Comparison of ENCODE assay signal across 10 cellular contexts in the genomic region with DNA sequence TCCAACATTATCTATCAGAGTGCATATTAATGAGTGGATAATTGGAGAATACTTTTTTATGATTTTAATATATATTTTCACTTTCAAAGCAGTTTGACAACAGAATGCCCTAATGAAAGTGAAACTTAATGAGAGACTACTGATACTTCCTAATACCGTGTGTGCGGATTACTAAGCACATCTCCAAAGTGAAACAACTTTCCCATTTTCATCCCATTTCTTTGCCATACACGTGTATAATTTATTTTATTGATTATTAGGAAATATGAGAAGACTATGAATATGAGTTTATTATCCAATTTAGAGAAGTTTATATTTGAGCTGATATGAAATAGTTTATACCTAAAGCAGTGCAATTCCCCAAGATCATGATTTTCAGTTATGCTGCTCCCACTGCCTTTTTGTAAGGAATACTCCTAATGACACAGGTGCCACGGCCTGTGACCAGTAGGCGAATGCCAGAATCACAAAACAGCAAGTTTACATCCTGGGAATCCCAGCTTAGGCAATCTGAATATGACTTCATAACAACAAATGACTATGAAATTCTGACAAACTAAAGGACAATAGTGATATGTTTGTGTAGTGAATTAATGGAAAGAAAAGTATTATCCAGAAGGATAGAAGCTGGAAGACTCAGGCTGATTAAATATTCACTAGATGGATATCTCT.
A peak's percentile ranks its signal among the peaks of the same experiment; 100 is the strongest.
DNase-seq lines count a peak whose midpoint lies in the region; ATAC-seq and TF ChIP-seq lines count a peak whose summit lies in the region.
"Had no signal": no experiment of that assay in that cellular context is flagged by ENCODE, and none has a peak within 500 bp of the region (broad histone marks: within the 10 kb centered on the region; RNA-seq: fewer than 3 reads in every experiment).

No MANE protein-coding gene starts in this region.

- 37 to 57% methylated on average over 5 of the region's 5 CpGs for WGBS in body of pancreas, 2 donors

- H3K36me3 ChIP-seq in body of pancreas (replicated peaks in 1 of 2; ENCODE audit: insufficient read depth in 1 of 2, low read depth in 2 of 2) = no peaks in the 10 kb centered on the region
- no peaks in the 10 kb centered on the region for H3K36me3 ChIP-seq in colonic mucosa

- no peak overlapping the region for H3K27ac ChIP-seq in body of pancreas
- H3K27ac ChIP-seq in colonic mucosa = no peak overlapping the region

- H3K9me3 Mint-ChIP-seq in activated naive CD4-positive, alpha-beta T cell treated with anti-CD3 and anti-CD28 coated beads, Interleukin-2, amount 50 U/mL, for 72 hours = peaks cover 0 to 4% of the 10 kb centered on the region in 2 donors
- H3K9me3 Mint-ChIP-seq: IgD-negative memory B cell had no signal

- TF ChIP-seq CTCF in body of pancreas (IDR thresholded peaks at IDR 0.05) (no peak), colonic mucosa (IDR thresholded peaks at IDR 0.05) (no peak)

- no peak overlapping the region for H3K4me3 ChIP-seq in body of pancreas
- peak overlapping the region; percentile 10 for H3K4me3 ChIP-seq in mononuclear cell (ENCODE audit: low read length)
- no peak overlapping the region for H3K4me3 ChIP-seq in colonic mucosa

- ATAC-seq in HG03432 (IDR thresholded peaks at IDR 0.05; ENCODE audit: unreplicated experiment) (peak; percentile 71), body of pancreas (peak; percentile 27)
- no peak for ATAC-seq in activated naive CD4-positive, alpha-beta T cell treated with anti-CD3 and anti-CD28 coated beads, Interleukin-2, amount 50 U/mL, for 72 hours

- no peaks in the 10 kb centered on the region for H3K36me3 Mint-ChIP-seq in activated naive CD4-positive, alpha-beta T cell treated with anti-CD3 and anti-CD28 coated beads, Interleukin-2, amount 50 U/mL, for 72 hours
- H3K36me3 Mint-ChIP-seq: IgD-negative memory B cell had no signal

- H3K4me1 ChIP-seq in body of pancreas (no peaks in the 10 kb centered on the region), mononuclear cell (ENCODE audit: insufficient read depth, low read length) (no peaks in the 10 kb centered on the region), colonic mucosa (no peaks in the 10 kb centered on the region)

- H3K27me3 ChIP-seq in body of pancreas (no peaks in the 10 kb centered on the region), mononuclear cell (ENCODE audit: insufficient read depth, low read length) (no peaks in the 10 kb centered on the region), colonic mucosa (no peaks in the 10 kb centered on the region)

- DNase-seq in AG08395 (ENCODE audit: low spot score) (peak; percentile 9), body of pancreas (no peak), DMS79 treated with DMSO at 0.1 percent for 48 hours (lab: John Stamatoyannopoulos, UW) (no peak), colonic mucosa (no peak)
- no peak for DNase-seq in activated naive CD4-positive, alpha-beta T cell (lab: John Stamatoyannopoulos, UW)
- no peak for DNase-seq in activated naive CD4-positive, alpha-beta T cell treated with anti-CD3 and anti-CD28 coated beads, Interleukin-2, amount 50 U/mL, for 72 hours (ENCODE audit: low spot score in 2 of 2)
- DNase-seq: activated CD4-positive, alpha-beta T cell treated with anti-CD3 and anti-CD28 coated beads, Interleukin-2, amount 50 U/mL, for 1 hour had no signal

- intact Hi-C loops in body of pancreas (cut with DNase I) (no loop called here), colonic mucosa (cut with DNase I) (no loop called here)

- H3K9ac ChIP-seq in colonic mucosa (ENCODE audit: low read depth in 2 of 2, low read length in 2 of 2) = no peak overlapping the region

- H3K9me3 ChIP-seq in body of pancreas (no peaks in the 10 kb centered on the region), mononuclear cell (ENCODE audit: low read depth, low read length) (no peaks in the 10 kb centered on the region), colonic mucosa (no peaks in the 10 kb centered on the region)

- no peak overlapping the region for H3K27ac Mint-ChIP-seq in activated naive CD4-positive, alpha-beta T cell treated with anti-CD3 and anti-CD28 coated beads, Interleukin-2, amount 50 U/mL, for 72 hours
- H3K27ac Mint-ChIP-seq: IgD-negative memory B cell had no signal

- TF ChIP-seq POLR2A in body of pancreas (IDR thresholded peaks at IDR 0.05) = no peak

Comparison
In these comparisons a context has a peak if more than half of its experiments do, and no peak if none do; other contexts are left out.
1. ATAC-seq: peak in HG03432 (single experiment) and body of pancreas (single experiment); none in activated naive CD4-positive, alpha-beta T cell treated with anti-CD3 and anti-CD28 coated beads, Interleukin-2, amount 50 U/mL, for 72 hours (0 of 2).